Comparison of ENCODE assay signal across 26 cellular contexts in the genomic region with DNA sequence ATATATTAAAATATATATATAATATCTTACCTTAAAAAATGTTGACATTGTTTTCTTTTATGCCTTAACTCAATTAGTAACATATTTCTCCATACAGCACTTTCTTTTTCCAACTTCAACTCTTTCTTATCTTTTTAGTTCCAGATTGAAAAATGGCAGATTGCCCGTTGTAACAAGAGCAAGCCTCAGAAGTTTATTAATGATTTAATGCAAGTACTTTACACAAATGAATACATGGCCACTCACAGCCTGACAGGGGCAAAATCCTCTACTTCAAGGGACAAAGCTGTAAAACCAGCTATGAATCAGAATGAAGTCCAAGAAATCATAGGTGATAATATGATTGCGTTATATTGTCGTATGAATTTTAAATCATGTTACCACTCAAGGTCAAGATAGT. TPM values are rescaled to one million over a fixed set of nuclear protein-coding genes. Genes with fewer than 3 reads are reported as not detected.
A peak's percentile ranks its signal among the peaks of the same experiment; 100 is the strongest.
DNase-seq lines count a peak whose midpoint lies in the region; ATAC-seq, FAIRE-seq and TF ChIP-seq lines count a peak whose summit lies in the region.
"Had no signal": no experiment of that assay in that cellular context is flagged by ENCODE, and none has a peak within 500 bp of the region (broad histone marks: within the 10 kb centered on the region; RNA-seq: fewer than 3 reads in every experiment).

No MANE protein-coding gene starts in this region.

- H3K4me2 ChIP-seq in SK-N-SH: no peak overlapping the region
- H3K4me2 ChIP-seq: BLaER1 treated with 17β-estradiol and CSF1 and Interleukin-3, amounts not matched to agents 10 nM and 100 nM; GM23338 had no signal

- H3K27me3 ChIP-seq in SK-N-SH (ENCODE audit: insufficient read depth) (no peaks in the 10 kb centered on the region), small intestine (ENCODE audit: control insufficient read depth in 2 of 2, insufficient read depth in 2 of 2, low read length in 2 of 2) (no peaks in the 10 kb centered on the region)
- H3K27me3 ChIP-seq: BLaER1 treated with 17β-estradiol and CSF1 and Interleukin-3, amounts not matched to agents 10 nM and 100 nM had no signal

- no peaks in the 10 kb centered on the region for H3F3A ChIP-seq in SK-N-SH (replicated peaks; ENCODE audit: insufficient read depth)

- no peak overlapping the region for H3K4me3 ChIP-seq in SK-N-SH (ENCODE audit: low read depth in 2 of 2, low read length in 1 of 2)
- H3K4me3 ChIP-seq in fibroblast of the aortic adventitia (ENCODE audit: low read depth, low read length): no peak overlapping the region
- no peak overlapping the region for H3K4me3 ChIP-seq in small intestine (ENCODE audit: low read depth in 1 of 2, low read length in 2 of 2)
- H3K4me3 ChIP-seq: BLaER1 treated with 17β-estradiol and CSF1 and Interleukin-3, amounts not matched to agents 10 nM and 100 nM; GM23338 had no signal

- H3K9me2 ChIP-seq in SK-N-SH: no peaks in the 10 kb centered on the region

- no peak overlapping the region for H2AFZ ChIP-seq in SK-N-SH (ENCODE audit: low read depth)
- H2AFZ ChIP-seq: GM23338 had no signal

- H3K9me3 ChIP-seq in SK-N-SH (no peaks in the 10 kb centered on the region), small intestine (ENCODE audit: control insufficient read depth, low read depth) (no peaks in the 10 kb centered on the region)
- H3K9me3 ChIP-seq: BLaER1 treated with 17β-estradiol and CSF1 and Interleukin-3, amounts not matched to agents 10 nM and 100 nM; Caco-2 had no signal

- TF ChIP-seq EP300 in SK-N-SH (IDR thresholded peaks at IDR 0.05; ENCODE audit: borderline replicate concordance in 1 of 2, low read depth in 1 of 2, low read length in 1 of 2): no peak

- POLR2A ChIA-PET in SK-N-SH (lab: Yijun Ruan, JAX): no interaction called here

- no peak for TF ChIP-seq CTCF in SK-N-SH (IDR thresholded peaks at IDR 0.05)
- no peak for TF ChIP-seq CTCF in fibroblast of the aortic adventitia (IDR thresholded peaks at IDR 0.05; ENCODE audit: insufficient read depth, low read length)

- CTCF ChIA-PET in SK-N-SH (lab: Yijun Ruan, JAX): interaction anchor here (0.7 to 5.7 kb wide), 4 partner anchors 25 to 309 kb away, joined by 3 to 104 read pairs (median 4); no protein-coding TSS in a partner anchor

- DNase-seq in SK-N-SH (no peak), amniotic epithelial cell (ENCODE audit: low read depth) (peak; percentile 18), fibroblast of the aortic adventitia (ENCODE audit: low read depth) (peak; percentile 38), small intestine (peak; percentile 63), NCI-H2227 treated with DMSO at 0.1 percent for 48 hours (lab: John Stamatoyannopoulos, UW) (no peak), GM19238 (ENCODE audit: insufficient read length, low spot score) (no peak), COR-L47 (lab: John Stamatoyannopoulos, UW) (no peak)
- DNase-seq: Caco-2; CD4-positive, alpha-beta T cell; DMS153; DND-41; H9; HFFc6; KBM-7; MV-4-11; NCI-H1105; NCI-H1436 treated with DMSO at 0.1 percent for 48 hours; NCI-H187 treated with DMSO at 0.1 percent for 48 hours; NCI-H446; NCI-H774; Right ventricle myocardium superior; RPMI8226 had no signal

- H3K4me1 ChIP-seq in SK-N-SH (ENCODE audit: control insufficient read depth in 1 of 2, insufficient read depth in 2 of 2, low read depth in 1 of 2, low read length in 1 of 2) (peaks cover 4 to 5% of the 10 kb centered on the region in 2 experiments; a peak in 1 of 4 replicates), small intestine (ENCODE audit: control insufficient read depth in 2 of 2, insufficient read depth in 1 of 2, low read depth in 1 of 2, low read length in 1 of 2) (no peaks in the 10 kb centered on the region)
- H3K4me1 ChIP-seq: BLaER1 treated with 17β-estradiol and CSF1 and Interleukin-3, amounts not matched to agents 10 nM and 100 nM; Caco-2 had no signal

- H3K79me2 ChIP-seq in SK-N-SH (ENCODE audit: insufficient read depth): no peaks in the 10 kb centered on the region

- no peak for FAIRE-seq in small intestine (lab: Jason Lieb, UNC)
- FAIRE-seq: HepG2 had no signal

- 70% methylated on average over 3 of the region's 3 CpGs for WGBS in SK-N-SH (ENCODE audit: low lambda C conversion rate)
- WGBS in small intestine, 3 donors: 15 to 55% (median 36%) methylated on average over 3 of the region's 3 CpGs

- no peak for ATAC-seq in SK-N-SH treated with all-trans-retinoic acid at 6 μM for 48 hours
- ATAC-seq: GM23338, HepG2 had no signal

- no peak for TF ChIP-seq RAD21 in SK-N-SH (IDR thresholded peaks at IDR 0.05; ENCODE audit: low read length)

- H3K27ac ChIP-seq in SK-N-SH (ENCODE audit: low read depth in 2 of 2, low read length in 1 of 2) (no peak overlapping the region), small intestine (ENCODE audit: low read depth in 1 of 2, low read length in 1 of 2) (no peak overlapping the region)
- H3K27ac ChIP-seq: BLaER1 treated with 17β-estradiol and CSF1 and Interleukin-3, amounts not matched to agents 10 nM and 100 nM had no signal

- no peak overlapping the region for H3K9ac ChIP-seq in SK-N-SH
- H3K9ac ChIP-seq: BLaER1 treated with 17β-estradiol and CSF1 and Interleukin-3, amounts not matched to agents 10 nM and 100 nM had no signal

- no peaks in the 10 kb centered on the region for H4K20me1 ChIP-seq in SK-N-SH (ENCODE audit: insufficient read depth)
- H4K20me1 ChIP-seq: BLaER1 treated with 17β-estradiol and CSF1 and Interleukin-3, amounts not matched to agents 10 nM and 100 nM had no signal

- peaks cover 0 to 7% of the 10 kb centered on the region in 2 experiments for H3K36me3 ChIP-seq in SK-N-SH (replicated peaks in 1 of 2; ENCODE audit: control insufficient read depth in 1 of 2, insufficient read depth in 2 of 2, low read length in 1 of 2)
- H3K36me3 ChIP-seq in small intestine (ENCODE audit: control insufficient read depth in 2 of 2, insufficient read depth in 2 of 2, low read length in 2 of 2): no peaks in the 10 kb centered on the region
- H3K36me3 ChIP-seq: BLaER1 treated with 17β-estradiol and CSF1 and Interleukin-3, amounts not matched to agents 10 nM and 100 nM had no signal

TF ChIP-seq in SK-N-SH treated with all-trans-retinoic acid at 6 μM for 48 hours, 23 proteins besides CTCF, POLR2A, EP300 and RAD21:
- peak; percentile 71 for TF ChIP-seq ISL1 (CRISPR knock-in tag; IDR thresholded peaks at IDR 0.05)
- no peak for TF ChIP-seq TCF4 (CRISPR knock-in tag; IDR thresholded peaks at IDR 0.05; ENCODE audit: borderline replicate concordance)

TF ChIP-seq in SK-N-SH, 30 proteins besides CTCF, POLR2A, EP300 and RAD21:
- no peak for TF ChIP-seq TAF1 (IDR thresholded peaks at IDR 0.05; ENCODE audit: borderline replicate concordance, low read depth, low read length)
- TF ChIP-seq FOXM1 (IDR thresholded peaks at IDR 0.05; ENCODE audit: low read depth): no peak
- TF ChIP-seq TEAD4 (IDR thresholded peaks at IDR 0.05; ENCODE audit: borderline replicate concordance, insufficient read depth): no peak
- TF ChIP-seq USF1 (IDR thresholded peaks at IDR 0.05; ENCODE audit: borderline replicate concordance, low read depth): no peak
- no peak for TF ChIP-seq FOSL2 (IDR thresholded peaks at IDR 0.05; ENCODE audit: borderline replicate concordance, low read depth)

RNA-seq across cellular contexts. Expression of gene KIAA1586, which starts 29.4 kb away (rescaled TPM):
- polyA plus RNA-seq in SK-N-SH (2012; rRNA removed): 3.0 and 3.2 TPM in 2 replicates
- 4.4 and 7.3 TPM in 2 replicates for polyA plus RNA-seq in SK-N-SH (2012; cell fraction: cytosol; rRNA removed)
- polyA plus RNA-seq in SK-N-SH (2012; cell fraction: nucleus; rRNA removed): 1.5 and 2.7 TPM in 2 replicates
- 9.7 and 26.2 TPM in 2 replicates for total RNA-seq in fibroblast of the aortic adventitia (ENCODE audit: low replicate concordance)
- polyA plus RNA-seq in small intestine: 1 to 10 TPM; 1.6 to 3.0 (median 1.8) TPM

Comparison
In these comparisons a context has a peak if more than half of its experiments do, and no peak if none do; other contexts are left out.
1. DNase-seq: peak in amniotic epithelial cell (single experiment), fibroblast of the aortic adventitia (single experiment) and small intestine (single experiment); none in SK-N-SH (single experiment), NCI-H2227 treated with DMSO at 0.1 percent for 48 hours (single experiment), GM19238 (single experiment) and COR-L47 (single experiment).